15 cellular contexts compared by ENCODE assay signal in the genomic region with DNA sequence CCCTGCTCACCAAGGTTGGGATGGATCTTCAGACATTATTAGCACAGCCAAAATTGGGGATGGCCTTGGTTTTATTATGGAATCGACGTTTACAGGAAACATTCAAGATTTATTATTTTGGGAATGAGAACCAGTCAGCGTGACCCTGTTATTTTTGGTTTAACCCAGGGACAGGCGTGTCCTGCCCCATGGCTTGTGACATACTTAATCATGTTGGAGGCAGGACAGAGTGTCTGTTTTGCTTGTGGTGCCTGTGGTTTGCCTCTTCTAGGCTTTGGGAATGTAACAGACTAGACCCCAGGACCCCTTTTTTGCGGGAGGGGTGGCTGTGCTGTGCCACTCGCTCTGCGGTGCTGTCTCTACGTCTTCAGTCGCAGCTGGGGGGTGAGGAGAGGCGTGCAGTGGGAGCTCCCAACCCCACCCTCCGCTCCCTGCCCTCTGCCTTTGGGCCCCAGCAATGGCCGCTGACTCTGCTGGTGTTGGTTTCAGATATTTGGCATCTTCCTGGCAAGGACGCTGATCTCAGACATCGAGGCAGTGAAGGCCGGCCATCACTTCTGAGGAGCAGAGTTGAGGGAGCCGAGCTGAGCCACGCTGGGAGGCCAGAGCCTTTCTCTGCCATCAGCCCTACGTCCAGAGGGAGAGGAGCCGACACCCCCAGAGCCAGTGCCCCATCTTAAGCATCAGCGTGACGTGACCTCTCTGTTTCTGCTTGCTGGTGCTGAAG. TPM values are rescaled to one million over a fixed set of nuclear protein-coding genes. Genes with fewer than 3 reads are reported as not detected.
A peak's percentile ranks its signal among the peaks of the same experiment; 100 is the strongest.
DNase-seq lines count a peak whose midpoint lies in the region; ATAC-seq, FAIRE-seq and TF ChIP-seq lines count a peak whose summit lies in the region.
"Had no signal": no experiment of that assay in that cellular context is flagged by ENCODE, and none has a peak within 500 bp of the region (broad histone marks: within the 10 kb centered on the region; RNA-seq: fewer than 3 reads in every experiment).

No MANE protein-coding gene starts in this region.

- peaks cover 81% of the 10 kb centered on the region for H3K36me3 ChIP-seq in left ventricle myocardium inferior
- H3K36me3 ChIP-seq: neural progenitor cell had no signal

- POLR2A ChIA-PET in A549 (lab: Yijun Ruan, JAX) = no interaction called here
- POLR2A ChIA-PET in T-cell (lab: Charles Lee) = interaction anchor here in 1 of 2 donors (0.6 kb wide), 1 partner anchor 34 kb away, joined by 4 read pairs; no protein-coding TSS in a partner anchor

- H3K27ac ChIP-seq in A549 (peak overlapping the region; percentile 13 to 100; a peak in 3 of 6 replicates), left ventricle myocardium inferior (replicated peaks) (peak overlapping the region; percentile 82)
- H3K27ac ChIP-seq: neural progenitor cell had no signal

- peaks cover 30% of the 10 kb centered on the region for H3K4me1 ChIP-seq in A549
- H3K4me1 ChIP-seq in left ventricle myocardium inferior = peaks cover 79% of the 10 kb centered on the region
- H3K4me1 ChIP-seq: neural progenitor cell had no signal

- no peak overlapping the region for H3K4me2 ChIP-seq in A549
- H3K4me2 ChIP-seq: GM23338, neural progenitor cell had no signal

- intact Hi-C loops in left ventricle myocardium inferior (cut with micrococcal nuclease) (no loop called here), posterior vena cava (cut with DNase I) (loop anchor here in 1 of 2 donors (10.0 kb wide), 1 partner anchor 407 kb away; no protein-coding TSS in a partner anchor)

- H3K27ac Mint-ChIP-seq in T-cell = peak overlapping the region; percentile 41 to 44
- H3K27ac Mint-ChIP-seq: GM23338, neural progenitor cell had no signal

- no peaks in the 10 kb centered on the region for H3K9me3 ChIP-seq in A549
- no peaks in the 10 kb centered on the region for H3K9me3 ChIP-seq in left ventricle myocardium inferior (replicated peaks)

- peaks cover 26 to 45% (median 26%) of the 10 kb centered on the region in 3 donors for H3K4me1 Mint-ChIP-seq in T-cell

- no peak for TF ChIP-seq RAD21 in A549 (conservative IDR thresholded peaks at IDR 0.05 in 1 of 2, IDR thresholded peaks at IDR 0.05 in 1 of 2)

- H3K27me3 ChIP-seq in left ventricle myocardium inferior (ENCODE audit: low read depth) = no peaks in the 10 kb centered on the region
- H3K27me3 ChIP-seq: neural progenitor cell had no signal

- H3K4me3 ChIP-seq in A549 (no peak overlapping the region), left ventricle myocardium inferior (no peak overlapping the region)
- H3K4me3 ChIP-seq: GM12878, GM23338, neural progenitor cell had no signal

- H3K4me3 Mint-ChIP-seq in T-cell = no peak overlapping the region
- H3K4me3 Mint-ChIP-seq: GM23338, neural progenitor cell had no signal

- H3K36me3 Mint-ChIP-seq in T-cell = peaks cover 59% of the 10 kb centered on the region

- no peaks in the 10 kb centered on the region for H3K27me3 Mint-ChIP-seq in T-cell

- WGBS in A549 (ENCODE audit: missing lambda C conversion rate) = 91% methylated on average over 19 of the region's 21 CpGs

- CTCF ChIA-PET in A549 (lab: Yijun Ruan, JAX) = interaction anchor here (2.1 kb wide), 1 partner anchor 72 kb away, joined by 7 read pairs; no protein-coding TSS in a partner anchor
- CTCF ChIA-PET in T-cell (lab: Charles Lee) = no interaction called here

- TF ChIP-seq CTCF in A549 (IDR thresholded peaks at IDR 0.05) (no peak), left ventricle myocardium inferior (IDR thresholded peaks at IDR 0.05; ENCODE audit: borderline replicate concordance) (no peak)

- TF ChIP-seq POLR2A in A549 (IDR thresholded peaks at IDR 0.05; ENCODE audit: low read length) = no peak

- no peak for TF ChIP-seq EP300 in A549 (IDR thresholded peaks at IDR 0.05)

- ATAC-seq in A549 (no peak), T-cell (replicated peaks in 1 of 4) (no peak), GM18517 (IDR thresholded peaks at IDR 0.05; ENCODE audit: unreplicated experiment) (no peak), GM18861 (IDR thresholded peaks at IDR 0.05; ENCODE audit: unreplicated experiment) (no peak), HG03354 (IDR thresholded peaks at IDR 0.05; ENCODE audit: poor library complexity, severe bottlenecking, unreplicated experiment) (no peak)
- ATAC-seq: GM23338 had no signal

- no peak for DNase-seq in A549 (ENCODE audit: low read depth in 1 of 2, low spot score in 1 of 2)
- no peak for DNase-seq in T-cell
- DNase-seq in left ventricle myocardium inferior = no peak
- DNase-seq in posterior vena cava (ENCODE audit: low spot score) = peak; percentile 35
- DNase-seq in NCI-H82 treated with DMSO at 0.1 percent for 48 hours (lab: John Stamatoyannopoulos, UW; ENCODE audit: unreplicated experiment) = no peak
- DNase-seq: amygdala, NCI-H146, NCI-H524 treated with DMSO at 0.1 percent for 48 hours had no signal

- no peak for FAIRE-seq in A549 (lab: Jason Lieb, UNC)
- FAIRE-seq: GM12878, keratinocyte had no signal

- no peaks in the 10 kb centered on the region for H3K9me3 Mint-ChIP-seq in T-cell
- H3K9me3 Mint-ChIP-seq: GM23338, neural progenitor cell had no signal

TF ChIP-seq in A549, 52 proteins besides CTCF, POLR2A, EP300 and RAD21:
- TF ChIP-seq HEYL (CRISPR knock-in tag; IDR thresholded peaks at IDR 0.05) (no peak), NPAS2 (CRISPR knock-in tag; IDR thresholded peaks at IDR 0.05; ENCODE audit: borderline replicate concordance) (no peak), RCOR1 (IDR thresholded peaks at IDR 0.05; ENCODE audit: low read depth, low read length) (no peak), CHD4 (IDR thresholded peaks at IDR 0.05; ENCODE audit: borderline replicate concordance) (no peak), ZNF302 (CRISPR knock-in tag; IDR thresholded peaks at IDR 0.05) (no peak), KDM5A (IDR thresholded peaks at IDR 0.05) (no peak), NFE2L2 (conservative IDR thresholded peaks at IDR 0.05; ENCODE audit: low read length) (no peak), CHD2 (IDR thresholded peaks at IDR 0.05; ENCODE audit: low read length, partially characterized antibody) (no peak), CBX8 (IDR thresholded peaks at IDR 0.05) (no peak), CEBPB (IDR thresholded peaks at IDR 0.05) (no peak), ATOH8 (CRISPR knock-in tag; IDR thresholded peaks at IDR 0.05; ENCODE audit: low read depth) (no peak), HDAC2 (IDR thresholded peaks at IDR 0.05) (no peak), POLR2AphosphoS2 (conservative IDR thresholded peaks at IDR 0.05; ENCODE audit: low read length) (no peak), RNF2 (IDR thresholded peaks at IDR 0.05; ENCODE audit: borderline replicate concordance, low read depth) (no peak), CBX2 (IDR thresholded peaks at IDR 0.05; ENCODE audit: borderline replicate concordance, low read depth) (no peak), ZFP36 (IDR thresholded peaks at IDR 0.05; ENCODE audit: borderline replicate concordance, partially characterized antibody) (no peak)

RNA-seq across cellular contexts. Expression of gene SH2D4B, which starts 20.1 kb away (rescaled TPM):
- polyA plus RNA-seq in A549 (2011; rRNA removed) (0.01 and 0.04 TPM in 2 replicates), A549 (2017; fragmentation: RNase III; extraction: RNeasy Plus Mini Kit Qiagen cat#74134 plus additional on column Dnase treatment) (0.03 to 0.12 TPM (median 0.03 TPM) in 3 replicates)
- 0.01 TPM in 1 of 2 replicates, not detected in the other for polyA plus RNA-seq in A549 (2012; cell fraction: cytosol; rRNA removed)
- 0.02 and 0.04 TPM in 2 replicates for polyA plus RNA-seq in A549 (2012; cell fraction: nucleus; rRNA removed)
- polyA minus RNA-seq in A549 (2011; rRNA and poly(A)+ RNA removed) = 0.10 and 0.25 TPM in 2 replicates
- total RNA-seq in T-cell (under 1 TPM; 0.12 to 0.26 (median 0.23) TPM), left ventricle myocardium inferior (not detected), posterior vena cava (under 1 TPM in 1 of 2 donors, not detected in 1; 0.10 TPM)
- total RNA-seq: GM23338 had no signal
